ENCODE assay signal across 14 cellular contexts in the genomic region with DNA sequence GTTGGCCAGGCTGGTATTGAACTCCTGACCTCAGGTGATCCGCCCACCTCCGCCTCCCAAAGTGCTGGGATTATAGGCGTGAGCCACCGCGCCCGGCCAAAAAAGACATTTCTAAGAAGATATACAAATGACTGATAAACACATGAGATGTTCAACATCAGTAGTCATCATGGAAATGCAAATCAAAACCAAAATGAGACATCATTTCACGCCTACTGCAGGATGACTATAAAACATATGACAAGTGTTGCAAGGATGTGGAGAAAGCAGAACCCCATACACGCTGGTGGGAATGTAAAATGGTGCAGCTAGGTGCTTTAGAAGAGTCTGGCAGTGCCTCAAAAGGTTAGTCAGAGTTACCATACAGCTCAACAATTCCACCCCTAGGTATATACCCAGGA. TPM values are rescaled to one million over a fixed set of nuclear protein-coding genes. Genes with fewer than 3 reads are reported as not detected.
A peak's percentile ranks its signal among the peaks of the same experiment; 100 is the strongest.
DNase-seq lines count a peak whose midpoint lies in the region; ATAC-seq, FAIRE-seq and TF ChIP-seq lines count a peak whose summit lies in the region.
"Had no signal": no experiment of that assay in that cellular context is flagged by ENCODE, and none has a peak within 500 bp of the region (broad histone marks: within the 10 kb centered on the region; RNA-seq: fewer than 3 reads in every experiment).

No MANE protein-coding gene starts in this region.

- ATAC-seq in GM18498 (IDR thresholded peaks at IDR 0.05; ENCODE audit: unreplicated experiment), result no peak
- ATAC-seq: left colon had no signal

- no peaks in the 10 kb centered on the region for H3K4me1 ChIP-seq in esophagus squamous epithelium

- H3K9me3 ChIP-seq in MG63, result no peaks in the 10 kb centered on the region
- no peaks in the 10 kb centered on the region for H3K9me3 ChIP-seq in esophagus squamous epithelium

- H3K36me3 ChIP-seq in MG63, result peaks cover 48% of the 10 kb centered on the region
- peaks cover 0 to 96% (median 0%) of the 10 kb centered on the region in 3 donors for H3K36me3 ChIP-seq in esophagus squamous epithelium

- 68 to 88% methylated on average over 4 to 8 of the region's 8 CpGs for WGBS in esophagus squamous epithelium, 2 donors

- H3K4me3 ChIP-seq in MG63 (no peak overlapping the region), astrocyte of the cerebellum (ENCODE audit: low read depth, low read length) (no peak overlapping the region), esophagus squamous epithelium (no peak overlapping the region)

- FAIRE-seq in GM12892 (lab: Jason Lieb, UNC), result peak; percentile 77
- FAIRE-seq: RCC 7860 had no signal

- intact Hi-C loops in esophagus squamous epithelium (cut with DNase I), result no loop called here

- no peak for TF ChIP-seq POLR2A in GM12892 (IDR thresholded peaks at IDR 0.05; ENCODE audit: low read depth, low read length)
- no peak for TF ChIP-seq POLR2A in esophagus squamous epithelium (IDR thresholded peaks at IDR 0.05)

- TF ChIP-seq CTCF in astrocyte of the cerebellum (IDR thresholded peaks at IDR 0.05; ENCODE audit: low read depth, low read length, missing control alignments) (no peak), esophagus squamous epithelium (IDR thresholded peaks at IDR 0.05) (no peak)

- DNase-seq in GM12892 (ENCODE audit: insufficient read length) (no peak), MG63 (peak; percentile 78), astrocyte of the cerebellum (ENCODE audit: low read depth) (peak; percentile 9), esophagus squamous epithelium (lab: John Stamatoyannopoulos, UW) (no peak), iPS-NIHi7 (ENCODE audit: extremely low spot score) (no peak)
- peak; percentile 44 to 49 for DNase-seq in stimulated activated CD4-positive, alpha-beta T cell treated with anti-CD3 and anti-CD28 coated beads, Interleukin-15, amount 100 ng/mL, for 48 hours (ENCODE audit: low read depth in 2 of 2)
- DNase-seq: activated naive CD8-positive, alpha-beta T cell treated with anti-CD3 and anti-CD28 coated beads, Interleukin-2, amount 10 ng/mL, durations not matched to agents 7 days and 5 days; CD8-positive, alpha-beta memory T cell; left colon; NCI-H1092 treated with DMSO at 0.1 percent for 48 hours had no signal

- H3K27me3 ChIP-seq in MG63 (no peaks in the 10 kb centered on the region), esophagus squamous epithelium (no peaks in the 10 kb centered on the region)

- no peak overlapping the region for H3K27ac ChIP-seq in esophagus squamous epithelium

- in situ Hi-C loops in astrocyte of the cerebellum (cut with HindIII; ENCODE audit: low sequenced_read_pairs), result no loop called here

RNA-seq across cellular contexts. Expression of gene TMEM209, which starts 24.6 kb away (rescaled TPM):
- polyA plus RNA-seq in GM12892 (2012; ENCODE audit: missing spikeins), result 20.1 TPM
- total RNA-seq in MG63 (2014; rRNA removed; shearing (Covaris generic); ENCODE audit: low replicate concordance), result 5.1 and 6.6 TPM in 2 replicates
- total RNA-seq in esophagus squamous epithelium, result 10 to 100 TPM in 1 of 4 donors, 1 to 10 TPM in 3; 3.5 to 11.3 (median 8.8) TPM

RNA-seq across cellular contexts. Expression of gene SSMEM1, which starts 27.1 kb away (rescaled TPM):
- polyA plus RNA-seq in GM12892 (2012; ENCODE audit: missing spikeins), result not detected
- not detected in 2 replicates for total RNA-seq in MG63 (2014; rRNA removed; shearing (Covaris generic); ENCODE audit: low replicate concordance)
- not detected for total RNA-seq in esophagus squamous epithelium
- total RNA-seq: activated naive CD8-positive, alpha-beta T cell treated with anti-CD3 and anti-CD28 coated beads, Interleukin-2, amount 10 ng/mL, durations not matched to agents 7 days and 5 days; CD8-positive, alpha-beta memory T cell; glomerular endothelial cell; left colon; temporal lobe had no signal
- polyA plus RNA-seq: CD8-positive, alpha-beta memory T cell had no signal

Comparison
In these comparisons a context has a peak if more than half of its experiments do, and no peak if none do; other contexts are left out.
1. DNase-seq: peak in MG63 (single experiment), astrocyte of the cerebellum (single experiment) and stimulated activated CD4-positive, alpha-beta T cell treated with anti-CD3 and anti-CD28 coated beads, Interleukin-15, amount 100 ng/mL, for 48 hours (2 of 2); none in GM12892 (single experiment), esophagus squamous epithelium (single experiment) and iPS-NIHi7 (single experiment).